In genomic region chr1:37166005-37166404, GRCh38 we compare ENCODE assay signal across 27 cellular contexts.
"Had no signal": no experiment of that assay in that cellular context is flagged by ENCODE, and none has a peak within 500 bp of the region (broad histone marks: within the 10 kb centered on the region; RNA-seq: fewer than 3 reads in every experiment).

No MANE protein-coding gene starts in this region.

- H3K36me3 ChIP-seq: stomach, suprapubic skin, thoracic aorta, thyroid gland, tibial artery, tibial nerve, transverse colon, upper lobe of left lung, upper lobe of right lung, uterus, vagina had no signal

- DNase-seq: stimulated activated CD4-positive, alpha-beta T cell treated with anti-CD3 and anti-CD28 coated beads, Interleukin-2, amount 100 ng/mL, for 48 hours; stimulated activated CD4-positive, alpha-beta T cell treated with anti-CD3 and anti-CD28 coated beads, Interleukin-4, amount 100 ng/mL, for 1 hour; stimulated activated CD4-positive, alpha-beta T cell treated with anti-CD3 and anti-CD28 coated beads, Interleukin-4, amount 100 ng/mL, for 24 hours; stimulated activated CD4-positive, alpha-beta T cell treated with anti-CD3 and anti-CD28 coated beads, Interleukin-4, amount 100 ng/mL, for 4 hours; stimulated activated CD8-positive, alpha-beta memory T cell treated with anti-CD3 and anti-CD28 coated beads, Interleukin-4, amount 100 ng/mL, for 48 hours; stimulated activated naive B cell treated with anti-CD40 and anti-IgM and Interleukin-4, amounts not matched to agents 10 μg/mL and 1 μg/mL and 100 μg/mL, for 72 hours; stimulated activated naive CD4-positive, alpha-beta T cell; stimulated activated naive CD4-positive, alpha-beta T cell treated with Interleukin-2 at 50 U/mL for 16 hours; stimulated activated naive CD8-positive, alpha-beta T cell treated with anti-CD3 and anti-CD28 coated beads, Interleukin-15, amount 100 ng/mL, for 72 hours; stimulated activated naive CD8-positive, alpha-beta T cell treated with anti-CD3 and anti-CD28 coated beads, Interleukin-15, Interleukin-2, amounts not matched to agents 100 U/mL and 50 U/mL, for 24 hours; stomach; substantia nigra; testis; thyroid gland; tibial artery; transverse colon; trophoblast cell; upper lobe of left lung; upper lobe of right lung; uterus had no signal

- H3K27ac ChIP-seq: stomach, suprapubic skin, testis, thoracic aorta, thyroid gland, tibial artery, tibial nerve, transverse colon, upper lobe of left lung, upper lobe of right lung, uterus, vagina had no signal

- H3K4me3 ChIP-seq: stomach, suprapubic skin, testis, thoracic aorta, thyroid gland, tibial artery, tibial nerve, transverse colon, upper lobe of left lung, upper lobe of right lung, uterus, vagina had no signal

- FAIRE-seq: urothelium cell line had no signal

- ATAC-seq: stimulated activated effector memory CD8-positive, alpha-beta T cell treated with anti-CD3 and anti-CD28 coated beads, Interleukin-12 subunit alpha, Interleukin-12 subunit beta, amount 100 ng/mL, for 72 hours; stimulated activated memory B cell treated with anti-CD40 and anti-IgM and Interleukin-4, amounts not matched to agents 10 μg/mL and 1 μg/mL and 100 μg/mL, for 72 hours; stimulated activated naive B cell treated with anti-CD40 and anti-IgM and Interleukin-4, amounts not matched to agents 10 μg/mL and 1 μg/mL and 100 μg/mL, for 72 hours; stimulated activated naive CD8-positive, alpha-beta T cell treated with anti-CD3 and anti-CD28 coated beads, Interleukin-15, amount 100 ng/mL, for 72 hours; stimulated activated naive CD8-positive, alpha-beta T cell treated with anti-CD3 and anti-CD28 coated beads, Interleukin-15, Interleukin-2, amounts not matched to agents 100 U/mL and 50 U/mL, for 24 hours; upper lobe of right lung had no signal

- H3K27me3 ChIP-seq: testis, thyroid gland, tibial artery, tibial nerve, upper lobe of left lung, upper lobe of right lung, uterus, vagina had no signal

- H3K4me1 ChIP-seq: stomach, suprapubic skin, testis, thyroid gland, tibial artery, tibial nerve, transverse colon, upper lobe of left lung, upper lobe of right lung, uterus, vagina had no signal

- H3K9me3 ChIP-seq: testis, thoracic aorta, thyroid gland, transverse colon, upper lobe of right lung, uterus, vagina had no signal
